Comparison of ENCODE assay signal across 15 cellular contexts in the genomic region with DNA sequence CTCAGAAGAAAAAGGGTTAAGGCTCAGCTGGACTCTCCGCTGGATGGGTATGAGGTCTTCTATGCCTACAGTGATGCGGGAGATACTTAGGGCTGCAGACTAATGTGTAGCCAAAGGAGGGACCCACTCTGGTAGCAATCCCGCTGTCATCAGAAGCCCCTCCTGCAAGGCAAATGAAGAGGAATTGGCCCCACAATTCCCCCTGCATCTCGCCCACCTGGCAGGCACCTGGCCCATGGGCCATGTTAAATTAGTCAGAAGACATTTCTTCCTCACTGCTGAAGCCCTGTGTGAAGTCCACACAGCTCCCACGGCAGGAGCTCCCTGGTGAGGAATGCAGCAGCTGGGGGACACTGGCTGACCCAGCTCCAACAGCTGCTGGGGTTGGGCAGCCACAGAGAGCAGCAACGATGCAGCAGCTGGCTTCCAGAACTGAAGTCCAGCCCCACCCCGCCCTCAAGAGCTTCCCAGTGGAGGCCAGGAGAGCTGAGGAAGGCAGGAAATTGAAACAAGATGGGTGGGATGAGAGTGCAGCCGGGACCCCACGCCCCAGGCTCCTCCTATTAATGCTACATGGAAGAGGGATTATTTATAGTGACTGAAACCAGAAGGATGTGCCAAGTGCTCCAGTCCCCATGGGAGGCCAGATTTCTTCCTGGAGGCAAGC. TPM values are rescaled to one million over a fixed set of nuclear protein-coding genes. Genes with fewer than 3 reads are reported as not detected.
DNase-seq lines count a peak whose midpoint lies in the region; ATAC-seq and TF ChIP-seq lines count a peak whose summit lies in the region.
"Had no signal": no experiment of that assay in that cellular context is flagged by ENCODE, and none has a peak within 500 bp of the region (broad histone marks: within the 10 kb centered on the region; RNA-seq: fewer than 3 reads in every experiment).

No MANE protein-coding gene starts in this region.

- CTCF ChIA-PET in Calu3 (lab: Charles Lee), result no interaction called here

- intact Hi-C loops in Right ventricle myocardium superior (cut with DNase I), result loop anchor here (10.0 kb wide), 1 partner anchor 105 kb away; no protein-coding TSS in a partner anchor
- intact Hi-C loops in psoas muscle (cut with DNase I), result loop anchor here in 1 of 2 donors (10.0 kb wide), 1 partner anchor 105 kb away; no protein-coding TSS in a partner anchor
- intact Hi-C loops in Calu3 (cut with micrococcal nuclease; ENCODE audit: unreplicated experiment), result no loop called here

- H3K4me3 ChIP-seq in AG10803 (ENCODE audit: low read length), result no peak overlapping the region
- no peak overlapping the region for H3K4me3 ChIP-seq in psoas muscle

- H3K4me1 ChIP-seq in psoas muscle, result peaks cover 18% of the 10 kb centered on the region

- no peaks in the 10 kb centered on the region for H3K4me1 Mint-ChIP-seq in Calu3 (ENCODE audit: low read depth, unreplicated experiment)
- H3K4me1 Mint-ChIP-seq: activated naive CD8-positive, alpha-beta T cell treated with anti-CD3 and anti-CD28 coated beads for 36 hours had no signal

- no peaks in the 10 kb centered on the region for H3K9me3 Mint-ChIP-seq in Calu3 (ENCODE audit: low read depth, unreplicated experiment)
- H3K9me3 Mint-ChIP-seq: activated naive CD8-positive, alpha-beta T cell treated with anti-CD3 and anti-CD28 coated beads for 36 hours; neural crest cell; T-helper 1 cell treated with Interleukin-12 subunit alpha and Interleukin-12 subunit beta and Interleukin-4 antibody, amounts not matched to agents 30 μg/mL and 1 μg/mL, for 36 hours had no signal

- DNase-seq in AG10803 (ENCODE audit: low read depth) (peak; percentile 93), Right ventricle myocardium superior (peak; percentile 86), psoas muscle (peak; percentile 64 to 84), Calu3 (no peak), NCI-H2081 (lab: John Stamatoyannopoulos, UW) (no peak), cerebellum (ENCODE audit: low spot score) (no peak), HT-29 (ENCODE audit: low spot score) (no peak)
- DNase-seq: activated CD4-positive, alpha-beta T cell treated with anti-CD3 and anti-CD28 coated beads, Interleukin-2, amount 50 U/mL, for 4 hours; activated naive CD8-positive, alpha-beta T cell treated with anti-CD3 and anti-CD28 coated beads for 36 hours; effector CD4-positive, alpha-beta T cell had no signal

- H3K27ac Mint-ChIP-seq in Calu3 (ENCODE audit: unreplicated experiment), result no peak overlapping the region
- H3K27ac Mint-ChIP-seq: activated naive CD8-positive, alpha-beta T cell treated with anti-CD3 and anti-CD28 coated beads for 36 hours; stimulated activated memory B cell treated with anti-CD40 and anti-IgM and Interleukin-4, amounts not matched to agents 10 μg/mL and 1 μg/mL and 100 μg/mL, for 72 hours; T-helper 1 cell treated with Interleukin-12 subunit alpha and Interleukin-12 subunit beta and Interleukin-4 antibody, amounts not matched to agents 30 μg/mL and 1 μg/mL, for 36 hours had no signal

- H3K27me3 ChIP-seq in psoas muscle (ENCODE audit: insufficient read depth in 3 of 3, low read length in 2 of 3), result peaks cover 0 to 6% (median 0%) of the 10 kb centered on the region in 3 donors

- H3K27ac ChIP-seq in psoas muscle, result no peak overlapping the region
- H3K27ac ChIP-seq: C4-2B had no signal

- no peaks in the 10 kb centered on the region for H3K36me3 ChIP-seq in psoas muscle (ENCODE audit: insufficient read depth in 1 of 2, low read depth in 1 of 2)

- TF ChIP-seq CTCF in AG10803 (conservative IDR thresholded peaks at IDR 0.05; ENCODE audit: low read length) (no peak), psoas muscle (IDR thresholded peaks at IDR 0.05) (no peak), Calu3 (IDR thresholded peaks at IDR 0.05; ENCODE audit: unreplicated experiment) (no peak)

- no peaks in the 10 kb centered on the region for H3K9me3 ChIP-seq in psoas muscle

- no peaks in the 10 kb centered on the region for H3K36me3 Mint-ChIP-seq in Calu3 (ENCODE audit: insufficient read depth, unreplicated experiment)
- H3K36me3 Mint-ChIP-seq: activated naive CD8-positive, alpha-beta T cell treated with anti-CD3 and anti-CD28 coated beads for 36 hours; stimulated activated memory B cell treated with anti-CD40 and anti-IgM and Interleukin-4, amounts not matched to agents 10 μg/mL and 1 μg/mL and 100 μg/mL, for 72 hours had no signal

- H3K4me3 Mint-ChIP-seq in Calu3 (ENCODE audit: low read depth, unreplicated experiment), result no peak overlapping the region
- H3K4me3 Mint-ChIP-seq: activated naive CD8-positive, alpha-beta T cell treated with anti-CD3 and anti-CD28 coated beads for 36 hours; neural crest cell; stimulated activated memory B cell treated with anti-CD40 and anti-IgM and Interleukin-4, amounts not matched to agents 10 μg/mL and 1 μg/mL and 100 μg/mL, for 72 hours; T-helper 1 cell treated with Interleukin-12 subunit alpha and Interleukin-12 subunit beta and Interleukin-4 antibody, amounts not matched to agents 30 μg/mL and 1 μg/mL, for 36 hours had no signal

- 25 to 32% (median 26%) methylated on average over 9 of the region's 9 CpGs for WGBS in psoas muscle, 3 donors

- ATAC-seq in SK-N-SH treated with all-trans-retinoic acid at 6 μM for 48 hours, result no peak; the same call in 2 of the 3 replicates
- ATAC-seq in Right ventricle myocardium superior (ENCODE audit: poor library complexity), result peak; percentile 66
- ATAC-seq in psoas muscle, result peak; percentile 55 to 77 (median 67)
- ATAC-seq: stimulated activated memory B cell treated with anti-CD40 and anti-IgM and Interleukin-4, amounts not matched to agents 10 μg/mL and 1 μg/mL and 100 μg/mL, for 72 hours had no signal

- no TSS peak for BruUV-seq in Calu3 (replicated peaks; lab: Mats Ljungman, UMichigan)

- H3K27me3 Mint-ChIP-seq in Calu3 (ENCODE audit: unreplicated experiment), result peaks cover 63% of the 10 kb centered on the region

TF ChIP-seq in SK-N-SH treated with all-trans-retinoic acid at 6 μM for 48 hours, 23 proteins besides CTCF, POLR2A, EP300 and RAD21:
- TF ChIP-seq ZFP3 (CRISPR knock-in tag; IDR thresholded peaks at IDR 0.05) (no peak), TCF4 (CRISPR knock-in tag; IDR thresholded peaks at IDR 0.05; ENCODE audit: borderline replicate concordance) (peak; percentile 22; the same call in 1 of the 2 replicates)

RNA-seq across cellular contexts. Expression of a gene that starts 5.5 kb away (rescaled TPM):
- total RNA-seq in Right ventricle myocardium superior (22.4 TPM), psoas muscle (1 to 10 TPM; 1.8 to 4.4 (median 2.2) TPM), Calu3 (2022) (not detected in 2 replicates), cerebellum (10.4 TPM)
- polyA plus RNA-seq in psoas muscle, result 1 to 10 TPM; 1.0 to 1.8 (median 1.1) TPM
- not detected in 2 replicates for total RNA-seq in HT-29 (2014; rRNA removed; shearing (Covaris generic))
- total RNA-seq: activated naive CD8-positive, alpha-beta T cell treated with anti-CD3 and anti-CD28 coated beads for 36 hours had no signal

RNA-seq across cellular contexts. Expression of a gene that starts 24.0 kb away (rescaled TPM):
- total RNA-seq in Right ventricle myocardium superior, result not detected
- total RNA-seq in psoas muscle, result not detected
- under 1 TPM in 1 of 3 donors, not detected in 2; 0.01 TPM for polyA plus RNA-seq in psoas muscle
- total RNA-seq in Calu3 (2022), result not detected in 2 replicates
- total RNA-seq in cerebellum, result not detected
- not detected in 2 replicates for total RNA-seq in HT-29 (2014; rRNA removed; shearing (Covaris generic))
- total RNA-seq: activated naive CD8-positive, alpha-beta T cell treated with anti-CD3 and anti-CD28 coated beads for 36 hours; neural crest cell had no signal

Comparison
In these comparisons a context has a peak if more than half of its experiments do, and no peak if none do; other contexts are left out.
1. DNase-seq: peak in AG10803 (single experiment), Right ventricle myocardium superior (single experiment) and psoas muscle (2 of 2); none in Calu3 (single experiment), NCI-H2081 (0 of 2), cerebellum (single experiment) and HT-29 (single experiment).